In the genomic region with DNA sequence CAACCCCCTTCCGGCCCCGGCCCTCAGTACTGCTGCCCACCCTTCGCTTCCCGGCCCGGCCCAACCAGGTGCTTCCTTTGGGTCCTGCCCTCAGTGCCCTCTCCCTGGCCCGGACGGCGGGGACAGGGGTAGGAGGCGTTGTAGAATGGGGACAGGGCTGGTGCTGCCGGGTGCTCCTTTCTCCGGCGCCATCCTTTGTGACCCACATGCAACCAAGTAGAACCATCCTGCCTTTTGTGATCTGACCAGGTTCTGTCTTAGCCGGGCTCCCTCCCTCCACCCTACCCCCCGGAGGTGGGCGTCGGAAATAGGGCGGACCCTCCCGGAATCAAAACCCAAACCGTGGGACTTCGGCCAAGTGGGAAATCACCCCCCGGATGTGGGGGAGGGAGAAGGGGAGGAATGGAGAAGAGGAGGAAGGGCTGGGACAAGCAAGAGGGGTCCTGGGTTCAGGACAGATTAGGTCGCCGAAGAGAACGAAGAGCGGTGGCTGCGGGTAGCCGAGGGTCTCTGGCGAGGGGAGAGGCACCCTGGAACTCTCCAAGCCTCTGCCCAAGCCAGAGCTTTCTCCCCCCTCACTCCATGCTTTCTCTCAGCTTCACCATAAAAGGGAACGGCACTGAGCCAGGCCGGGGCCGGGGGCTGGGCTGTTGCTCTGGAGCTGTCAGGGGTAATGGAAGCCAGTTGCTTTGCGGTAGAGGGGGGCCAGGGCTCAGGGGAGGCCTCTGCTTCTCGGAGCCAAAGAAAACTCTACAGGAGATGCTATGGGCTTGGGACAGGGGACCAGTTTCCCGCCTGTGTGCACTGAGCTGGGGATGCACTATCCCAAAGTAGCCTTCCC, we compare ENCODE assay signal across 1 cellular context.
TF ChIP-seq lines count a peak whose summit lies in the region.

No MANE protein-coding gene starts in this region.

TF ChIP-seq in HepG2, 621 proteins besides CTCF, POLR2A, EP300 and RAD21 (continued from another document and continues in another):
- TF ChIP-seq KLF16 (CRISPR knock-in tag; IDR thresholded peaks at IDR 0.05) (no peak; a peak in 1 of 4 replicates), ZNF138 (CRISPR knock-in tag; IDR thresholded peaks at IDR 0.05; ENCODE audit: low read depth) (no peak), GABPB1 (CRISPR knock-in tag; IDR thresholded peaks at IDR 0.05) (no peak; the same call in 1 of the 2 replicates), ZNF468 (CRISPR knock-in tag; IDR thresholded peaks at IDR 0.05) (no peak), ATF7-NPFF (CRISPR knock-in tag; IDR thresholded peaks at IDR 0.05; ENCODE audit: low read depth) (no peak), FOXJ3 (CRISPR knock-in tag; IDR thresholded peaks at IDR 0.05; ENCODE audit: borderline replicate concordance) (no peak), ZNF510 (CRISPR knock-in tag; IDR thresholded peaks at IDR 0.05; ENCODE audit: low read depth) (no peak), KDM5B (CRISPR knock-in tag; IDR thresholded peaks at IDR 0.05; ENCODE audit: borderline replicate concordance) (no peak), ZNF619 (CRISPR knock-in tag; IDR thresholded peaks at IDR 0.05) (peak; percentile 25; the same call in 1 of the 2 replicates), ZNF160 (CRISPR knock-in tag; IDR thresholded peaks at IDR 0.05) (peak; percentile 23; the same call in 1 of the 2 replicates), RARA (CRISPR knock-in tag; IDR thresholded peaks at IDR 0.05) (no peak), TBX2 (CRISPR knock-in tag; IDR thresholded peaks at IDR 0.05; ENCODE audit: borderline replicate concordance) (no peak; the same call in 1 of the 2 replicates), MAFG (CRISPR knock-in tag; IDR thresholded peaks at IDR 0.05) (no peak), FOXK1 (CRISPR knock-in tag; IDR thresholded peaks at IDR 0.05; ENCODE audit: borderline replicate concordance, low read depth) (no peak), BHLHE40 (IDR thresholded peaks at IDR 0.05; ENCODE audit: low read length) (no peak), CAMTA2 (CRISPR knock-in tag; IDR thresholded peaks at IDR 0.05; ENCODE audit: borderline replicate concordance) (no peak), PAF1 (CRISPR knock-in tag; IDR thresholded peaks at IDR 0.05) (no peak), HES4 (CRISPR knock-in tag; IDR thresholded peaks at IDR 0.05; ENCODE audit: borderline replicate concordance) (0 out of 2 replicates have a peak, but pooled peaks have one; percentile 0), ISX (CRISPR knock-in tag; conservative IDR thresholded peaks at IDR 0.05) (no peak), HOXD1 (CRISPR knock-in tag; IDR thresholded peaks at IDR 0.05) (no peak), SRSF4 (IDR thresholded peaks at IDR 0.05; ENCODE audit: low read depth, low read length, poor library complexity, severe bottlenecking) (no peak), HDAC2 (CRISPR knock-in tag; IDR thresholded peaks at IDR 0.05) (no peak), KMT2A (CRISPR knock-in tag; IDR thresholded peaks at IDR 0.05) (no peak), ZNF75D (CRISPR knock-in tag; IDR thresholded peaks at IDR 0.05; ENCODE audit: borderline replicate concordance) (no peak), ZNF737 (CRISPR knock-in tag; IDR thresholded peaks at IDR 0.05; ENCODE audit: borderline replicate concordance) (0 out of 2 replicates have a peak, but pooled peaks have one; percentile 75), NFIB (CRISPR knock-in tag; IDR thresholded peaks at IDR 0.05; ENCODE audit: borderline replicate concordance) (no peak), SP1 (IDR thresholded peaks at IDR 0.05) (no peak), SP1 (CRISPR knock-in tag; IDR thresholded peaks at IDR 0.05) (no peak; the same call in 1 of the 2 replicates), BCL6 (CRISPR knock-in tag; IDR thresholded peaks at IDR 0.05) (no peak), MTF2 (CRISPR knock-in tag; IDR thresholded peaks at IDR 0.05; ENCODE audit: borderline replicate concordance) (peak; percentile 93), HMG20B (CRISPR knock-in tag; conservative IDR thresholded peaks at IDR 0.05) (no peak), CEBPG (CRISPR knock-in tag; IDR thresholded peaks at IDR 0.05) (no peak), ZBTB21 (CRISPR knock-in tag; IDR thresholded peaks at IDR 0.05) (no peak), ZNF768 (CRISPR knock-in tag; IDR thresholded peaks at IDR 0.05) (no peak), GTF2F1 (IDR thresholded peaks at IDR 0.05; ENCODE audit: low read length) (no peak)
- TF ChIP-seq, protein P1, sequence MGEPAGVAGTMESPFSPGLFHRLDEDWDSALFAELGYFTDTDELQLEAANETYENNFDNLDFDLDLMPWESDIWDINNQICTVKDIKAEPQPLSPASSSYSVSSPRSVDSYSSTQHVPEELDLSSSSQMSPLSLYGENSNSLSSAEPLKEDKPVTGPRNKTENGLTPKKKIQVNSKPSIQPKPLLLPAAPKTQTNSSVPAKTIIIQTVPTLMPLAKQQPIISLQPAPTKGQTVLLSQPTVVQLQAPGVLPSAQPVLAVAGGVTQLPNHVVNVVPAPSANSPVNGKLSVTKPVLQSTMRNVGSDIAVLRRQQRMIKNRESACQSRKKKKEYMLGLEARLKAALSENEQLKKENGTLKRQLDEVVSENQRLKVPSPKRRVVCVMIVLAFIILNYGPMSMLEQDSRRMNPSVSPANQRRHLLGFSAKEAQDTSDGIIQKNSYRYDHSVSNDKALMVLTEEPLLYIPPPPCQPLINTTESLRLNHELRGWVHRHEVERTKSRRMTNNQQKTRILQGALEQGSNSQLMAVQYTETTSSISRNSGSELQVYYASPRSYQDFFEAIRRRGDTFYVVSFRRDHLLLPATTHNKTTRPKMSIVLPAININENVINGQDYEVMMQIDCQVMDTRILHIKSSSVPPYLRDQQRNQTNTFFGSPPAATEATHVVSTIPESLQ (CRISPR knock-in tag; conservative IDR thresholded peaks at IDR 0.05) = no peak
- TF ChIP-seq, protein P2, sequence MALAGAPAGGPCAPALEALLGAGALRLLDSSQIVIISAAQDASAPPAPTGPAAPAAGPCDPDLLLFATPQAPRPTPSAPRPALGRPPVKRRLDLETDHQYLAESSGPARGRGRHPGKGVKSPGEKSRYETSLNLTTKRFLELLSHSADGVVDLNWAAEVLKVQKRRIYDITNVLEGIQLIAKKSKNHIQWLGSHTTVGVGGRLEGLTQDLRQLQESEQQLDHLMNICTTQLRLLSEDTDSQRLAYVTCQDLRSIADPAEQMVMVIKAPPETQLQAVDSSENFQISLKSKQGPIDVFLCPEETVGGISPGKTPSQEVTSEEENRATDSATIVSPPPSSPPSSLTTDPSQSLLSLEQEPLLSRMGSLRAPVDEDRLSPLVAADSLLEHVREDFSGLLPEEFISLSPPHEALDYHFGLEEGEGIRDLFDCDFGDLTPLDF (CRISPR knock-in tag; IDR thresholded peaks at IDR 0.05) = 0 out of 2 replicates have a peak, but pooled peaks have one; percentile 0
- TF ChIP-seq, protein P3, sequence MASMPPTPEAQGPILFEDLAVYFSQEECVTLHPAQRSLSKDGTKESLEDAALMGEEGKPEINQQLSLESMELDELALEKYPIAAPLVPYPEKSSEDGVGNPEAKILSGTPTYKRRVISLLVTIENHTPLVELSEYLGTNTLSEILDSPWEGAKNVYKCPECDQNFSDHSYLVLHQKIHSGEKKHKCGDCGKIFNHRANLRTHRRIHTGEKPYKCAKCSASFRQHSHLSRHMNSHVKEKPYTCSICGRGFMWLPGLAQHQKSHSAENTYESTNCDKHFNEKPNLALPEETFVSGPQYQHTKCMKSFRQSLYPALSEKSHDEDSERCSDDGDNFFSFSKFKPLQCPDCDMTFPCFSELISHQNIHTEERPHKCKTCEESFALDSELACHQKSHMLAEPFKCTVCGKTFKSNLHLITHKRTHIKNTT (CRISPR knock-in tag; IDR thresholded peaks at IDR 0.05) = no peak
- TF ChIP-seq, protein P4, sequence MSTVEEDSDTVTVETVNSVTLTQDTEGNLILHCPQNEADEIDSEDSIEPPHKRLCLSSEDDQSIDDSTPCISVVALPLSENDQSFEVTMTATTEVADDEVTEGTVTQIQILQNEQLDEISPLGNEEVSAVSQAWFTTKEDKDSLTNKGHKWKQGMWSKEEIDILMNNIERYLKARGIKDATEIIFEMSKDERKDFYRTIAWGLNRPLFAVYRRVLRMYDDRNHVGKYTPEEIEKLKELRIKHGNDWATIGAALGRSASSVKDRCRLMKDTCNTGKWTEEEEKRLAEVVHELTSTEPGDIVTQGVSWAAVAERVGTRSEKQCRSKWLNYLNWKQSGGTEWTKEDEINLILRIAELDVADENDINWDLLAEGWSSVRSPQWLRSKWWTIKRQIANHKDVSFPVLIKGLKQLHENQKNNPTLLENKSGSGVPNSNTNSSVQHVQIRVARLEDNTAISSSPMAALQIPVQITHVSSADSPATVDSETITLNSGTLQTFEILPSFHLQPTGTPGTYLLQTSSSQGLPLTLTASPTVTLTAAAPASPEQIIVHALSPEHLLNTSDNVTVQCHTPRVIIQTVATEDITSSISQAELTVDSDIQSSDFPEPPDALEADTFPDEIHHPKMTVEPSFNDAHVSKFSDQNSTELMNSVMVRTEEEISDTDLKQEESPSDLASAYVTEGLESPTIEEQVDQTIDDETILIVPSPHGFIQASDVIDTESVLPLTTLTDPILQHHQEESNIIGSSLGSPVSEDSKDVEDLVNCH (CRISPR knock-in tag; IDR thresholded peaks at IDR 0.05) = no peak
- TF ChIP-seq, protein P5, sequence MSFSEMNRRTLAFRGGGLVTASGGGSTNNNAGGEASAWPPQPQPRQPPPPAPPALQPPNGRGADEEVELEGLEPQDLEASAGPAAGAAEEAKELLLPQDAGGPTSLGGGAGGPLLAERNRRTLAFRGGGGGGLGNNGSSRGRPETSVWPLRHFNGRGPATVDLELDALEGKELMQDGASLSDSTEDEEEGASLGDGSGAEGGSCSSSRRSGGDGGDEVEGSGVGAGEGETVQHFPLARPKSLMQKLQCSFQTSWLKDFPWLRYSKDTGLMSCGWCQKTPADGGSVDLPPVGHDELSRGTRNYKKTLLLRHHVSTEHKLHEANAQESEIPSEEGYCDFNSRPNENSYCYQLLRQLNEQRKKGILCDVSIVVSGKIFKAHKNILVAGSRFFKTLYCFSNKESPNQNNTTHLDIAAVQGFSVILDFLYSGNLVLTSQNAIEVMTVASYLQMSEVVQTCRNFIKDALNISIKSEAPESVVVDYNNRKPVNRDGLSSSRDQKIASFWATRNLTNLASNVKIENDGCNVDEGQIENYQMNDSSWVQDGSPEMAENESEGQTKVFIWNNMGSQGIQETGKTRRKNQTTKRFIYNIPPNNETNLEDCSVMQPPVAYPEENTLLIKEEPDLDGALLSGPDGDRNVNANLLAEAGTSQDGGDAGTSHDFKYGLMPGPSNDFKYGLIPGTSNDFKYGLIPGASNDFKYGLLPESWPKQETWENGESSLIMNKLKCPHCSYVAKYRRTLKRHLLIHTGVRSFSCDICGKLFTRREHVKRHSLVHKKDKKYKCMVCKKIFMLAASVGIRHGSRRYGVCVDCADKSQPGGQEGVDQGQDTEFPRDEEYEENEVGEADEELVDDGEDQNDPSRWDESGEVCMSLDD (CRISPR knock-in tag; IDR thresholded peaks at IDR 0.05; ENCODE audit: borderline replicate concordance) = no peak
- TF ChIP-seq, protein P6, sequence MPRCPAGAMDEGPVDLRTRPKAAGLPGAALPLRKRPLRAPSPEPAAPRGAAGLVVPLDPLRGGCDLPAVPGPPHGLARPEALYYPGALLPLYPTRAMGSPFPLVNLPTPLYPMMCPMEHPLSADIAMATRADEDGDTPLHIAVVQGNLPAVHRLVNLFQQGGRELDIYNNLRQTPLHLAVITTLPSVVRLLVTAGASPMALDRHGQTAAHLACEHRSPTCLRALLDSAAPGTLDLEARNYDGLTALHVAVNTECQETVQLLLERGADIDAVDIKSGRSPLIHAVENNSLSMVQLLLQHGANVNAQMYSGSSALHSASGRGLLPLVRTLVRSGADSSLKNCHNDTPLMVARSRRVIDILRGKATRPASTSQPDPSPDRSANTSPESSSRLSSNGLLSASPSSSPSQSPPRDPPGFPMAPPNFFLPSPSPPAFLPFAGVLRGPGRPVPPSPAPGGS (CRISPR knock-in tag; IDR thresholded peaks at IDR 0.05) = no peak
- TF ChIP-seq, protein P7, sequence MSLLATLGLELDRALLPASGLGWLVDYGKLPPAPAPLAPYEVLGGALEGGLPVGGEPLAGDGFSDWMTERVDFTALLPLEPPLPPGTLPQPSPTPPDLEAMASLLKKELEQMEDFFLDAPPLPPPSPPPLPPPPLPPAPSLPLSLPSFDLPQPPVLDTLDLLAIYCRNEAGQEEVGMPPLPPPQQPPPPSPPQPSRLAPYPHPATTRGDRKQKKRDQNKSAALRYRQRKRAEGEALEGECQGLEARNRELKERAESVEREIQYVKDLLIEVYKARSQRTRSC (CRISPR knock-in tag; IDR thresholded peaks at IDR 0.05; ENCODE audit: low read depth) = no peak
- TF ChIP-seq, protein P8, sequence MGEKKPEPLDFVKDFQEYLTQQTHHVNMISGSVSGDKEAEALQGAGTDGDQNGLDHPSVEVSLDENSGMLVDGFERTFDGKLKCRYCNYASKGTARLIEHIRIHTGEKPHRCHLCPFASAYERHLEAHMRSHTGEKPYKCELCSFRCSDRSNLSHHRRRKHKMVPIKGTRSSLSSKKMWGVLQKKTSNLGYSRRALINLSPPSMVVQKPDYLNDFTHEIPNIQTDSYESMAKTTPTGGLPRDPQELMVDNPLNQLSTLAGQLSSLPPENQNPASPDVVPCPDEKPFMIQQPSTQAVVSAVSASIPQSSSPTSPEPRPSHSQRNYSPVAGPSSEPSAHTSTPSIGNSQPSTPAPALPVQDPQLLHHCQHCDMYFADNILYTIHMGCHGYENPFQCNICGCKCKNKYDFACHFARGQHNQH (CRISPR knock-in tag; IDR thresholded peaks at IDR 0.05) = no peak
- TF ChIP-seq, protein P9, sequence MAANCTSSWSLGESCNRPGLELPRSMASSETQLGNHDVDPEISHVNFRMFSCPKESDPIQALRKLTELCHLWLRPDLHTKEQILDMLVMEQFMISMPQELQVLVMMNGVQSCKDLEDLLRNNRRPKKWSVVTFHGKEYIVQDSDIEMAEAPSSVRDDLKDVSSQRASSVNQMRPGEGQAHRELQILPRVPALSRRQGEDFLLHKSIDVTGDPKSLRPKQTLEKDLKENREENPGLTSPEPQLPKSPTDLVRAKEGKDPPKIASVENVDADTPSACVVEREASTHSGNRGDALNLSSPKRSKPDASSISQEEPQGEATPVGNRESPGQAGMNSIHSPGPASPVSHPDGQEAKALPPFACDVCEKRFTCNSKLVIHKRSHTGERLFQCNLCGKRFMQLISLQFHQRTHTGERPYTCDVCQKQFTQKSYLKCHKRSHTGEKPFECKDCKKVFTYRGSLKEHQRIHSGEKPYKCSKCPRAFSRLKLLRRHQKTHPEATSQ (CRISPR knock-in tag; IDR thresholded peaks at IDR 0.05; ENCODE audit: borderline replicate concordance) = no peak
- TF ChIP-seq, protein P10, sequence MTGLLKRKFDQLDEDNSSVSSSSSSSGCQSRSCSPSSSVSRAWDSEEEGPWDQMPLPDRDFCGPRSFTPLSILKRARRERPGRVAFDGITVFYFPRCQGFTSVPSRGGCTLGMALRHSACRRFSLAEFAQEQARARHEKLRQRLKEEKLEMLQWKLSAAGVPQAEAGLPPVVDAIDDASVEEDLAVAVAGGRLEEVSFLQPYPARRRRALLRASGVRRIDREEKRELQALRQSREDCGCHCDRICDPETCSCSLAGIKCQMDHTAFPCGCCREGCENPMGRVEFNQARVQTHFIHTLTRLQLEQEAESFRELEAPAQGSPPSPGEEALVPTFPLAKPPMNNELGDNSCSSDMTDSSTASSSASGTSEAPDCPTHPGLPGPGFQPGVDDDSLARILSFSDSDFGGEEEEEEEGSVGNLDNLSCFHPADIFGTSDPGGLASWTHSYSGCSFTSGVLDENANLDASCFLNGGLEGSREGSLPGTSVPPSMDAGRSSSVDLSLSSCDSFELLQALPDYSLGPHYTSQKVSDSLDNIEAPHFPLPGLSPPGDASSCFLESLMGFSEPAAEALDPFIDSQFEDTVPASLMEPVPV (CRISPR knock-in tag; IDR thresholded peaks at IDR 0.05) = no peak
